15 cellular contexts compared by ENCODE assay signal in genomic region chr16:68351991-68352431, GRCh38. TPM values are rescaled to one million over a fixed set of nuclear protein-coding genes. Genes with fewer than 3 reads are reported as not detected.
DNase-seq lines count a peak whose midpoint lies in the region; ATAC-seq and TF ChIP-seq lines count a peak whose summit lies in the region.
"Had no signal": no experiment of that assay in that cellular context is flagged by ENCODE, and none has a peak within 500 bp of the region (broad histone marks: within the 10 kb centered on the region; RNA-seq: fewer than 3 reads in every experiment).

No MANE protein-coding gene starts in this region.

- H3K36me3 ChIP-seq in lung (ENCODE audit: control insufficient read depth in 2 of 2, insufficient read depth in 2 of 2, low read length in 2 of 2), result peaks cover 4 to 73% of the 10 kb centered on the region in 2 donors
- peaks cover 87% of the 10 kb centered on the region for H3K36me3 ChIP-seq in upper lobe of right lung
- H3K36me3 ChIP-seq: MG63 had no signal

- TF ChIP-seq CTCF in VCaP (conservative IDR thresholded peaks at IDR 0.05) (no peak), lung (IDR thresholded peaks at IDR 0.05; ENCODE audit: control extremely low read depth, extremely low read depth) (no peak), upper lobe of right lung (IDR thresholded peaks at IDR 0.05) (no peak), osteocyte (IDR thresholded peaks at IDR 0.05) (no peak)

- no peaks in the 10 kb centered on the region for H3K4me1 Mint-ChIP-seq in osteocyte (ENCODE audit: unreplicated experiment)

- H3K4me1 ChIP-seq in lung (ENCODE audit: control insufficient read depth in 2 of 2, insufficient read depth in 2 of 2, low read length in 2 of 2) (peaks cover 0 to 6% of the 10 kb centered on the region in 2 donors), upper lobe of right lung (peaks cover 11% of the 10 kb centered on the region)
- H3K4me1 ChIP-seq: foreskin keratinocyte had no signal

- 76 to 95% methylated on average over 11 of the region's 11 CpGs for WGBS in lung, 2 donors

- no peak overlapping the region for H3K4me3 ChIP-seq in lung
- H3K4me3 ChIP-seq in upper lobe of right lung, result no peak overlapping the region
- H3K4me3 ChIP-seq: MG63 had no signal

- H3K27ac Mint-ChIP-seq in osteocyte (ENCODE audit: unreplicated experiment), result no peak overlapping the region
- H3K27ac Mint-ChIP-seq: activated CD4-positive, alpha-beta T cell treated with anti-CD3 and anti-CD28 coated beads for 36 hours; HFFc6; naive B cell had no signal

- ATAC-seq in lung (ENCODE audit: insufficient read depth, low FRiP score) (peak; percentile 80), upper lobe of right lung (peak; percentile 88), HG02642 (IDR thresholded peaks at IDR 0.05; ENCODE audit: poor library complexity, unreplicated experiment) (no peak), GM19452 (IDR thresholded peaks at IDR 0.05; ENCODE audit: unreplicated experiment) (no peak)
- ATAC-seq: activated CD4-positive, alpha-beta T cell treated with anti-CD3 and anti-CD28 coated beads for 36 hours; foreskin keratinocyte had no signal

- H3K9me3 Mint-ChIP-seq in osteocyte (ENCODE audit: unreplicated experiment), result no peaks in the 10 kb centered on the region
- H3K9me3 Mint-ChIP-seq: CD14-positive monocyte, HFFc6, naive B cell had no signal

- no peaks in the 10 kb centered on the region for H3K27me3 Mint-ChIP-seq in osteocyte (ENCODE audit: unreplicated experiment)
- H3K27me3 Mint-ChIP-seq: activated CD4-positive, alpha-beta T cell treated with anti-CD3 and anti-CD28 coated beads for 36 hours; naive B cell had no signal

- intact Hi-C loops in upper lobe of right lung (cut with DNase I), result no loop called here

- H3K36me3 Mint-ChIP-seq in osteocyte (ENCODE audit: unreplicated experiment), result peaks cover 25% of the 10 kb centered on the region

- no peaks in the 10 kb centered on the region for H3K27me3 ChIP-seq in lung (ENCODE audit: control insufficient read depth, insufficient read depth)
- no peaks in the 10 kb centered on the region for H3K27me3 ChIP-seq in upper lobe of right lung
- H3K27me3 ChIP-seq: foreskin keratinocyte, MG63 had no signal

- DNase-seq in HT-29 (ENCODE audit: low spot score) (peak; percentile 72), lung (ENCODE audit: low spot score) (peak; percentile 47), upper lobe of right lung (no peak), osteocyte (ENCODE audit: extremely low spot score, unreplicated experiment) (no peak)
- DNase-seq: activated CD4-positive, alpha-beta T cell treated with anti-CD3 and anti-CD28 coated beads for 36 hours; anterior cingulate cortex; foreskin keratinocyte; HFFc6; MG63; naive B cell; NCI-H2081 treated with DMSO at 0.1 percent for 48 hours had no signal

- H3K27ac ChIP-seq in VCaP, result peak overlapping the region; percentile 56
- H3K27ac ChIP-seq in lung (ENCODE audit: low read depth in 1 of 2, low read length in 1 of 2), result peak overlapping the region in 1 of 2 donors; percentile 42
- no peak overlapping the region for H3K27ac ChIP-seq in upper lobe of right lung
- H3K27ac ChIP-seq: foreskin keratinocyte had no signal

- no peak overlapping the region for H3K4me3 Mint-ChIP-seq in osteocyte (ENCODE audit: unreplicated experiment)
- H3K4me3 Mint-ChIP-seq: activated CD4-positive, alpha-beta T cell treated with anti-CD3 and anti-CD28 coated beads for 36 hours; CD14-positive monocyte; HFFc6; naive B cell had no signal

- H3K9me3 ChIP-seq in lung (ENCODE audit: control insufficient read depth in 2 of 2, insufficient read depth in 1 of 2, low read length in 1 of 2) (no peaks in the 10 kb centered on the region), upper lobe of right lung (no peaks in the 10 kb centered on the region)
- H3K9me3 ChIP-seq: MG63 had no signal

RNA-seq across cellular contexts. Expression of gene PRMT7, which starts 41.2 kb away (rescaled TPM):
- 36.3 and 50.6 TPM in 2 replicates for total RNA-seq in HT-29 (2014; rRNA removed; shearing (Covaris generic))
- 10 to 100 TPM; 38.6 to 55.5 TPM for total RNA-seq in lung
- polyA plus RNA-seq in lung, result 10 to 100 TPM; 20.3 to 38.3 TPM
- total RNA-seq in upper lobe of right lung, result 30.0 TPM
- 38.4 and 43.5 TPM in 2 replicates for total RNA-seq in osteocyte

RNA-seq across cellular contexts. Expression of gene SLC7A6OS, which starts 41.3 kb away (rescaled TPM):
- 15.0 and 22.2 TPM in 2 replicates for total RNA-seq in HT-29 (2014; rRNA removed; shearing (Covaris generic))
- 10 to 100 TPM; 17.3 to 18.9 TPM for total RNA-seq in lung
- polyA plus RNA-seq in lung, result 1 to 10 TPM; 6.3 to 6.6 TPM
- total RNA-seq in upper lobe of right lung, result 18.8 TPM
- total RNA-seq in osteocyte, result 14.2 and 18.4 TPM in 2 replicates

Comparison
In these comparisons a context has a peak if more than half of its experiments do, and no peak if none do; other contexts are left out.
1. DNase-seq: peak in HT-29 (single experiment) and lung (single experiment); none in upper lobe of right lung (single experiment) and osteocyte (single experiment).
2. ATAC-seq: peak in lung (single experiment) and upper lobe of right lung (single experiment); none in HG02642 (single experiment) and GM19452 (single experiment).